ENCODE assay signal across 11 cellular contexts in genomic region chr13:27919299-27919933, GRCh38. TPM values are rescaled to one million over a fixed set of nuclear protein-coding genes. Genes with fewer than 3 reads are reported as not detected.
DNase-seq lines count a peak whose midpoint lies in the region; TF ChIP-seq lines count a peak whose summit lies in the region.
"Had no signal": no experiment of that assay in that cellular context is flagged by ENCODE, and none has a peak within 500 bp of the region (broad histone marks: within the 10 kb centered on the region; RNA-seq: fewer than 3 reads in every experiment).

No MANE protein-coding gene starts in this region.

- peak overlapping the region; percentile 66 to 80 (median 76) for H3K4me3 Mint-ChIP-seq in brain
- H3K4me3 Mint-ChIP-seq in activated naive CD4-positive, alpha-beta T cell treated with anti-CD3 and anti-CD28 coated beads, Interleukin-2, amount 10 ng/mL, durations not matched to agents 7 days and 5 days, result no peak overlapping the region

- H2AFZ ChIP-seq in osteoblast (ENCODE audit: low read length), result no peak overlapping the region

- no peaks in the 10 kb centered on the region for H3K9me3 ChIP-seq in osteoblast (ENCODE audit: low read depth, low read length)
- H3K9me3 ChIP-seq: uterus had no signal

- H3K27me3 ChIP-seq in GM06990 (replicated peaks; ENCODE audit: control insufficient read depth, insufficient read depth, low read length) (no peaks in the 10 kb centered on the region; the same call in 1 of the 2 replicates), osteoblast (ENCODE audit: insufficient read depth, low read length) (peaks cover 92% of the 10 kb centered on the region)

- peaks cover 41% of the 10 kb centered on the region for H3K4me1 Mint-ChIP-seq in brain
- peaks cover 17% of the 10 kb centered on the region for H3K4me1 Mint-ChIP-seq in activated naive CD4-positive, alpha-beta T cell treated with anti-CD3 and anti-CD28 coated beads, Interleukin-2, amount 10 ng/mL, durations not matched to agents 7 days and 5 days

- H3K36me3 Mint-ChIP-seq in brain, result no peaks in the 10 kb centered on the region
- H3K36me3 Mint-ChIP-seq in activated naive CD4-positive, alpha-beta T cell treated with anti-CD3 and anti-CD28 coated beads, Interleukin-2, amount 10 ng/mL, durations not matched to agents 7 days and 5 days, result peaks cover 9% of the 10 kb centered on the region

- no peak overlapping the region for H3K27ac ChIP-seq in osteoblast (ENCODE audit: low read depth, low read length)
- H3K27ac ChIP-seq: epithelial cell of prostate, uterus had no signal

- CTCF ChIA-PET in activated naive CD4-positive, alpha-beta T cell treated with anti-CD3 and anti-CD28 coated beads, Interleukin-2, amount 10 ng/mL, durations not matched to agents 7 days and 5 days (lab: Charles Lee), result interaction anchor here (1.3 to 2.3 kb wide), 2 partner anchors 65 to 93 kb away, joined by 4 to 6 read pairs; no protein-coding TSS in a partner anchor

- no peaks in the 10 kb centered on the region for H4K20me1 ChIP-seq in osteoblast (ENCODE audit: insufficient read depth, low read length)

- H3K9me3 Mint-ChIP-seq in brain, result peaks cover 0 to 7% (median 0%) of the 10 kb centered on the region in 5 experiments
- no peaks in the 10 kb centered on the region for H3K9me3 Mint-ChIP-seq in activated naive CD4-positive, alpha-beta T cell treated with anti-CD3 and anti-CD28 coated beads, Interleukin-2, amount 10 ng/mL, durations not matched to agents 7 days and 5 days
- H3K9me3 Mint-ChIP-seq: neural crest cell had no signal

- no peak overlapping the region for H3K4me2 ChIP-seq in osteoblast (ENCODE audit: insufficient read depth, low read length)

- no peak for TF ChIP-seq CTCF in GM06990 (IDR thresholded peaks at IDR 0.05; ENCODE audit: insufficient read depth, low read length, poor library complexity, severe bottlenecking)
- TF ChIP-seq CTCF in brain (conservative IDR thresholded peaks at IDR 0.05), result no peak
- TF ChIP-seq CTCF in osteoblast (IDR thresholded peaks at IDR 0.05; ENCODE audit: extremely low read depth, low read depth, low read length), result no peak

- H3K27me3 Mint-ChIP-seq in brain, result peaks cover 100% of the 10 kb centered on the region
- peaks cover 100% of the 10 kb centered on the region for H3K27me3 Mint-ChIP-seq in activated naive CD4-positive, alpha-beta T cell treated with anti-CD3 and anti-CD28 coated beads, Interleukin-2, amount 10 ng/mL, durations not matched to agents 7 days and 5 days

- peak overlapping the region; percentile 38 for H3K4me3 ChIP-seq in GM06990 (replicated peaks; ENCODE audit: low read depth, low read length)
- no peak overlapping the region for H3K4me3 ChIP-seq in osteoblast (ENCODE audit: insufficient read depth, low read length)

- H3K79me2 ChIP-seq in osteoblast (ENCODE audit: insufficient read depth, low read length), result no peaks in the 10 kb centered on the region

- H3K4me1 ChIP-seq in osteoblast (ENCODE audit: insufficient read depth, low read length), result no peaks in the 10 kb centered on the region

- H3K27ac Mint-ChIP-seq in brain, result no peak overlapping the region
- no peak overlapping the region for H3K27ac Mint-ChIP-seq in activated naive CD4-positive, alpha-beta T cell treated with anti-CD3 and anti-CD28 coated beads, Interleukin-2, amount 10 ng/mL, durations not matched to agents 7 days and 5 days

- H3K36me3 ChIP-seq in GM06990 (ENCODE audit: control insufficient read depth, insufficient read depth, low read length) (no peaks in the 10 kb centered on the region), osteoblast (ENCODE audit: insufficient read depth, low read length) (no peaks in the 10 kb centered on the region)
- H3K36me3 ChIP-seq: uterus had no signal

- DNase-seq in GM06990 (ENCODE audit: extremely low read depth, insufficient read length) (no peak), HuH-7 (ENCODE audit: low spot score) (peak; percentile 88), osteoblast (ENCODE audit: insufficient read length, low spot score, missing footprints) (peak; percentile 69), MV-4-11 (lab: John Stamatoyannopoulos, UW) (no peak), COLO668 (lab: John Stamatoyannopoulos, UW; ENCODE audit: unreplicated experiment) (no peak)
- no peak for DNase-seq in activated CD8-positive, alpha-beta memory T cell treated with anti-CD3 and anti-CD28 coated beads for 24 hours
- no peak for DNase-seq in activated naive CD4-positive, alpha-beta T cell treated with anti-CD3 and anti-CD28 coated beads, Interleukin-2, amount 10 ng/mL, durations not matched to agents 7 days and 5 days
- DNase-seq: uterus had no signal

RNA-seq across cellular contexts. Expression of gene PDX1, which starts 0.4 kb away (rescaled TPM):
- polyA plus RNA-seq in brain (ENCODE audit: insufficient read depth, low read depth, low replicate concordance), result not detected
- not detected in 2 replicates for total RNA-seq in osteoblast
- total RNA-seq: neural crest cell, uterus had no signal

RNA-seq across cellular contexts. Expression of gene CDX2, which starts 49.7 kb away (rescaled TPM):
- polyA plus RNA-seq in brain (ENCODE audit: insufficient read depth, low read depth, low replicate concordance), result not detected
- total RNA-seq in osteoblast, result not detected in 2 replicates

Comparison
In these comparisons a context has a peak if more than half of its experiments do, and no peak if none do; other contexts are left out.
1. DNase-seq: peak in HuH-7 (single experiment) and osteoblast (single experiment); none in GM06990 (single experiment), activated CD8-positive, alpha-beta memory T cell treated with anti-CD3 and anti-CD28 coated beads for 24 hours (single experiment), MV-4-11 (single experiment), COLO668 (single experiment) and activated naive CD4-positive, alpha-beta T cell treated with anti-CD3 and anti-CD28 coated beads, Interleukin-2, amount 10 ng/mL, durations not matched to agents 7 days and 5 days (single experiment).